In genomic region chr14:38723277-38723676, GRCh38 we compare ENCODE assay signal across 2 cellular contexts.
TF ChIP-seq lines count a peak whose summit lies in the region.

No MANE protein-coding gene starts in this region.

TF ChIP-seq in SK-N-SH, 30 proteins besides CTCF, POLR2A, EP300 and RAD21 (continued from another document):
- TF ChIP-seq GABPA (IDR thresholded peaks at IDR 0.05; ENCODE audit: low read depth) (no peak), TAF1 (IDR thresholded peaks at IDR 0.05; ENCODE audit: borderline replicate concordance, low read depth, low read length) (no peak)
TF ChIP-seq in SK-N-SH: peak in this region for 0.

TF ChIP-seq in SK-N-SH treated with all-trans-retinoic acid at 6 μM for 48 hours, 23 proteins besides CTCF, POLR2A, EP300 and RAD21 (continued from another document):
- TF ChIP-seq TSHZ2 (CRISPR knock-in tag; IDR thresholded peaks at IDR 0.05): no peak
